ENCODE assay signal across 12 cellular contexts in the genomic region with DNA sequence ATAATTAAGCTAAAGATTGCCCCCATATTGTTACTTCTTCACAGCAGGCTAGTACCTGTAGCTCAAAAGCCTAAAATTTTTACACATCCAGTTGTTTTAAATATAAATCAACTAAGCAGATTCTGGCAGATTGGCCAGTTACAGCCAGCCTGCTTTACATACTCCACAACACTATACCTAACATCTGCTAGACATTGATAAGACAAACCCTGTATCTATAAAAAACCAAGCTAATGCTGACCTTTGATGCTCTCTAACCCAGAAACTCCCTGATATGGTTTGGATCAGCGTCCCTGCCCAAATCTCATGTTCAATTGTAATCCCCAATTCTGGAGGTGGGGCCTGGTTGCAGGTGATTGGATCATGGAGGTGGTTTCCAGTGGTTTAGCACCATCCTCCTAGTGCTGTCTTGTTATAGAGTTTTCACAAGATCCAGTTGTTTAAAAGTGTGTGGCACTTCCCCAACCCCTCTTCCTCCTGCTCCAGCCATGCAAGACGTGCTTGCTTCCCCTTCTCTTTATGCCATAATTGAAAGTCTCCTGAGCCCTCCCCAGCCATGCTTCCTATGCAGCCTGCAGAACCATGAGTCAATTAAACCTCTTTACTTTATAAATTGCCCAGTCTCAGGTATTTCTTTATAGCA. TPM values are rescaled to one million over a fixed set of nuclear protein-coding genes. Genes with fewer than 3 reads are reported as not detected.
DNase-seq lines count a peak whose midpoint lies in the region; ATAC-seq and TF ChIP-seq lines count a peak whose summit lies in the region.
"Had no signal": no experiment of that assay in that cellular context is flagged by ENCODE, and none has a peak within 500 bp of the region (broad histone marks: within the 10 kb centered on the region; RNA-seq: fewer than 3 reads in every experiment).

No MANE protein-coding gene starts in this region.

- no peak overlapping the region for H3K4me3 ChIP-seq in HUES48 (ENCODE audit: low read depth, low read length)
- H3K4me3 ChIP-seq: sigmoid colon, tibial artery had no signal

- no peaks in the 10 kb centered on the region for H3K36me3 Mint-ChIP-seq in endothelial cell (ENCODE audit: low read depth, unreplicated experiment)
- no peaks in the 10 kb centered on the region for H3K36me3 Mint-ChIP-seq in activated CD4-positive, alpha-beta memory T cell treated with anti-CD3 and anti-CD28 coated beads, Interleukin-2, amount 10 ng/mL, durations not matched to agents 7 days and 5 days (ENCODE audit: low read depth)

- CTCF ChIA-PET in activated CD4-positive, alpha-beta memory T cell treated with anti-CD3 and anti-CD28 coated beads, Interleukin-2, amount 10 ng/mL, durations not matched to agents 7 days and 5 days (lab: Charles Lee): interaction anchor here (0.8 to 2.3 kb wide), 3 partner anchors 12 to 210 kb away, joined by 3 to 5 read pairs (median 3); no protein-coding TSS in a partner anchor

- TF ChIP-seq CTCF in endothelial cell (IDR thresholded peaks at IDR 0.05; ENCODE audit: unreplicated experiment): no peak

- no peak overlapping the region for H3K4me3 Mint-ChIP-seq in endothelial cell (ENCODE audit: unreplicated experiment)
- no peak overlapping the region for H3K4me3 Mint-ChIP-seq in activated CD4-positive, alpha-beta memory T cell treated with anti-CD3 and anti-CD28 coated beads, Interleukin-2, amount 10 ng/mL, durations not matched to agents 7 days and 5 days

- H3K27me3 Mint-ChIP-seq in endothelial cell (ENCODE audit: unreplicated experiment): no peaks in the 10 kb centered on the region
- peaks cover 5% of the 10 kb centered on the region for H3K27me3 Mint-ChIP-seq in activated CD4-positive, alpha-beta memory T cell treated with anti-CD3 and anti-CD28 coated beads, Interleukin-2, amount 10 ng/mL, durations not matched to agents 7 days and 5 days

- peaks cover 5% of the 10 kb centered on the region for H3K4me1 ChIP-seq in HUES48 (ENCODE audit: control insufficient read depth, insufficient read depth, low read length)
- H3K4me1 ChIP-seq: sigmoid colon, tibial artery had no signal

- no peaks in the 10 kb centered on the region; the same call in 1 of the 2 replicates for H3K9me3 ChIP-seq in HUES48 (ENCODE audit: control insufficient read depth, insufficient read depth, low read length)
- H3K9me3 ChIP-seq: sigmoid colon, SK-N-SH had no signal

- H3K27ac ChIP-seq in HUES48 (ENCODE audit: low read depth, low read length): peak overlapping the region; percentile 40
- H3K27ac ChIP-seq: sigmoid colon, tibial artery had no signal

- no peak overlapping the region for H3K9ac ChIP-seq in HUES48 (ENCODE audit: low read depth, low read length)
- H3K9ac ChIP-seq: SK-N-SH had no signal

- H3K27me3 ChIP-seq in HUES48 (ENCODE audit: control insufficient read depth, insufficient read depth, low read length): no peaks in the 10 kb centered on the region
- H3K27me3 ChIP-seq: sigmoid colon, tibial artery had no signal

- peak overlapping the region; percentile 70 for H3K27ac Mint-ChIP-seq in endothelial cell (ENCODE audit: unreplicated experiment)
- H3K27ac Mint-ChIP-seq in activated CD4-positive, alpha-beta memory T cell treated with anti-CD3 and anti-CD28 coated beads, Interleukin-2, amount 10 ng/mL, durations not matched to agents 7 days and 5 days: no peak overlapping the region

- ATAC-seq in GM21423 (IDR thresholded peaks at IDR 0.05; ENCODE audit: unreplicated experiment) (peak; percentile 24), HG03342 (IDR thresholded peaks at IDR 0.05; ENCODE audit: unreplicated experiment) (no peak)

- no peaks in the 10 kb centered on the region for H3K9me3 Mint-ChIP-seq in endothelial cell (ENCODE audit: unreplicated experiment)
- H3K9me3 Mint-ChIP-seq in activated CD4-positive, alpha-beta memory T cell treated with anti-CD3 and anti-CD28 coated beads, Interleukin-2, amount 10 ng/mL, durations not matched to agents 7 days and 5 days: no peaks in the 10 kb centered on the region

- DNase-seq in Ammon's horn (ENCODE audit: low spot score): peak; percentile 3
- no peak for DNase-seq in endothelial cell (ENCODE audit: low spot score)
- DNase-seq in NCI-H524 (lab: John Stamatoyannopoulos, UW): no peak
- DNase-seq in activated CD4-positive, alpha-beta memory T cell treated with anti-CD3 and anti-CD28 coated beads, Interleukin-2, amount 10 ng/mL, durations not matched to agents 7 days and 5 days: no peak
- DNase-seq in NCI-H226: no peak
- DNase-seq: sigmoid colon had no signal

- POLR2A ChIA-PET in activated CD4-positive, alpha-beta memory T cell treated with anti-CD3 and anti-CD28 coated beads, Interleukin-2, amount 10 ng/mL, durations not matched to agents 7 days and 5 days (lab: Charles Lee): no interaction called here

- no peaks in the 10 kb centered on the region for H3K36me3 ChIP-seq in HUES48 (ENCODE audit: control insufficient read depth, insufficient read depth, low read length)
- H3K36me3 ChIP-seq: sigmoid colon, tibial artery had no signal

- H3K4me1 Mint-ChIP-seq in endothelial cell (ENCODE audit: unreplicated experiment): peaks cover 19% of the 10 kb centered on the region
- H3K4me1 Mint-ChIP-seq in activated CD4-positive, alpha-beta memory T cell treated with anti-CD3 and anti-CD28 coated beads, Interleukin-2, amount 10 ng/mL, durations not matched to agents 7 days and 5 days: peaks cover 3% of the 10 kb centered on the region

RNA-seq across cellular contexts. Expression of a gene that starts 39.5 kb away (rescaled TPM):
- total RNA-seq in endothelial cell (ENCODE audit: unreplicated experiment): not detected
- total RNA-seq in activated CD4-positive, alpha-beta memory T cell treated with anti-CD3 and anti-CD28 coated beads, Interleukin-2, amount 10 ng/mL, durations not matched to agents 7 days and 5 days: not detected
- total RNA-seq: G401, sigmoid colon had no signal
